ENCODE assay signal across 11 cellular contexts in genomic region chr5:643811-644271, GRCh38. TPM values are rescaled to one million over a fixed set of nuclear protein-coding genes. Genes with fewer than 3 reads are reported as not detected.
DNase-seq lines count a peak whose midpoint lies in the region; ATAC-seq lines count a peak whose summit lies in the region.
"Had no signal": no experiment of that assay in that cellular context is flagged by ENCODE, and none has a peak within 500 bp of the region (broad histone marks: within the 10 kb centered on the region; RNA-seq: fewer than 3 reads in every experiment).

No MANE protein-coding gene starts in this region.

- peak; percentile 71 for ATAC-seq in GM18868 (IDR thresholded peaks at IDR 0.05; ENCODE audit: unreplicated experiment)
- ATAC-seq in HG02759 (IDR thresholded peaks at IDR 0.05; ENCODE audit: unreplicated experiment): peak; percentile 78
- no peak for ATAC-seq in right cardiac atrium
- ATAC-seq: gastrocnemius medialis had no signal

- no peak overlapping the region for H3K27ac ChIP-seq in neuronal stem cell (replicated peaks; ENCODE audit: low read length)
- no peak overlapping the region for H3K27ac ChIP-seq in right cardiac atrium (ENCODE audit: low read length)
- H3K27ac ChIP-seq: gastrocnemius medialis, SJSA1, stomach had no signal

- no peak overlapping the region for H2BK12ac ChIP-seq in neuronal stem cell (ENCODE audit: low read length)

- peak overlapping the region; percentile 55 for H3K23ac ChIP-seq in neuronal stem cell (ENCODE audit: low read depth, low read length, poor library complexity)

- H3K36me3 ChIP-seq in neuronal stem cell (replicated peaks in 1 of 2; ENCODE audit: control insufficient read depth in 2 of 2, insufficient read depth in 2 of 2, low read length in 2 of 2): peaks cover 67 to 97% of the 10 kb centered on the region in 2 donors
- H3K36me3 ChIP-seq: gastrocnemius medialis had no signal

- no peak overlapping the region for H3K4me2 ChIP-seq in neuronal stem cell (ENCODE audit: insufficient read depth, low read length, poor library complexity, severe bottlenecking)

- peak overlapping the region; percentile 16 for H3K9ac ChIP-seq in neuronal stem cell (ENCODE audit: low read depth, low read length, poor library complexity)

- no peak overlapping the region for H3K14ac ChIP-seq in neuronal stem cell (ENCODE audit: low read length)

- H3K9me3 ChIP-seq in neuronal stem cell (replicated peaks in 1 of 2; ENCODE audit: control insufficient read depth in 2 of 2, insufficient read depth in 1 of 2, low read depth in 1 of 2, low read length in 2 of 2): peaks cover 5 to 12% of the 10 kb centered on the region in 2 donors
- no peaks in the 10 kb centered on the region for H3K9me3 ChIP-seq in right cardiac atrium (ENCODE audit: control insufficient read depth, low read length)
- H3K9me3 ChIP-seq: gastrocnemius medialis, SJSA1, stomach had no signal

- H2AK5ac ChIP-seq in neuronal stem cell (ENCODE audit: low read depth, low read length): peak overlapping the region; percentile 20

- H3K27me3 ChIP-seq in neuronal stem cell (ENCODE audit: control insufficient read depth in 3 of 3, insufficient read depth in 3 of 3, low read depth in 1 of 3, low read length in 3 of 3) (no peaks in the 10 kb centered on the region), right cardiac atrium (ENCODE audit: control insufficient read depth, insufficient read depth) (no peaks in the 10 kb centered on the region)
- H3K27me3 ChIP-seq: gastrocnemius medialis, SJSA1, stomach had no signal

- no peak overlapping the region for H2BK120ac ChIP-seq in neuronal stem cell (ENCODE audit: low read depth, low read length)

- no peak overlapping the region for H4K91ac ChIP-seq in neuronal stem cell (ENCODE audit: low read depth, low read length, poor library complexity)

- no CpG with 5 or more reads among the region's 11 CpGs for WGBS in neuronal stem cell (ENCODE audit: extremely low coverage in 2 of 2, insufficient read length in 2 of 2, insufficient replicate concordance in 1 of 2), 2 donors
- 90% methylated on average over 11 of the region's 11 CpGs for WGBS in right cardiac atrium

- DNase-seq in NCI-H2107 (lab: John Stamatoyannopoulos, UW) (peak; percentile 80), neuronal stem cell (ENCODE audit: low spot score) (no peak), right cardiac atrium (no peak), superior temporal gyrus (ENCODE audit: extremely low spot score) (no peak), C1 segment of cervical spinal cord (lab: John Stamatoyannopoulos, UW) (no peak)
- no peak for DNase-seq in activated effector memory CD4-positive, alpha-beta T cell treated with anti-CD3 and anti-CD28 coated beads, Interleukin-2, amount 50 U/mL, for 16 hours
- DNase-seq: gastrocnemius medialis, stomach had no signal

- no peak overlapping the region for H2BK15ac ChIP-seq in neuronal stem cell (ENCODE audit: low read length)

- no peak overlapping the region for H3K18ac ChIP-seq in neuronal stem cell (ENCODE audit: low read length)

- no peak overlapping the region for H3K4ac ChIP-seq in neuronal stem cell (ENCODE audit: low read length)

- no peaks in the 10 kb centered on the region for H3K4me1 ChIP-seq in neuronal stem cell (ENCODE audit: control insufficient read depth in 2 of 2, insufficient read depth in 1 of 2, low read depth in 1 of 2, low read length in 2 of 2)
- no peaks in the 10 kb centered on the region for H3K4me1 ChIP-seq in right cardiac atrium (ENCODE audit: control insufficient read depth, insufficient read depth, low read length)
- H3K4me1 ChIP-seq: gastrocnemius medialis, SJSA1, stomach had no signal

- peaks cover 13% of the 10 kb centered on the region for H3K79me1 ChIP-seq in neuronal stem cell (ENCODE audit: low read depth, low read length)

- intact Hi-C loops in right cardiac atrium (cut with DNase I): no loop called here

- peak overlapping the region; percentile 57 for H2BK5ac ChIP-seq in neuronal stem cell (ENCODE audit: low read length)

- no peak overlapping the region for H2AFZ ChIP-seq in neuronal stem cell (ENCODE audit: low read length)

- no peak overlapping the region for H4K8ac ChIP-seq in neuronal stem cell (ENCODE audit: low read depth, low read length)

- H3K4me3 ChIP-seq in neuronal stem cell (ENCODE audit: low read length in 2 of 2) (no peak overlapping the region), right cardiac atrium (ENCODE audit: low read length) (no peak overlapping the region)
- H3K4me3 ChIP-seq: gastrocnemius medialis, SJSA1, stomach had no signal

RNA-seq across cellular contexts. Expression of gene CEP72, which starts 31.7 kb away (rescaled TPM):
- polyA plus RNA-seq in neuronal stem cell (2013, experiment 1 of 2): 6.8 TPM
- polyA plus RNA-seq in neuronal stem cell (2013, experiment 2 of 2): 6.1 TPM
- 1 to 10 TPM; 1.2 to 3.4 (median 2.2) TPM for total RNA-seq in right cardiac atrium
- polyA plus RNA-seq in right cardiac atrium: 1.1 TPM

RNA-seq across cellular contexts. Expression of gene TPPP, which starts 49.3 kb away (rescaled TPM):
- 2.2 TPM for polyA plus RNA-seq in neuronal stem cell (2013, experiment 1 of 2)
- 2.1 TPM for polyA plus RNA-seq in neuronal stem cell (2013, experiment 2 of 2)
- 10 to 100 TPM; 15.8 to 30.1 (median 22.7) TPM for total RNA-seq in right cardiac atrium
- 12.2 TPM for polyA plus RNA-seq in right cardiac atrium
- total RNA-seq: SJSA1 had no signal

Comparison
In these comparisons a context has a peak if more than half of its experiments do, and no peak if none do; other contexts are left out.
1. ATAC-seq: peak in GM18868 (single experiment) and HG02759 (single experiment); none in right cardiac atrium (0 of 2).